In the genomic region with DNA sequence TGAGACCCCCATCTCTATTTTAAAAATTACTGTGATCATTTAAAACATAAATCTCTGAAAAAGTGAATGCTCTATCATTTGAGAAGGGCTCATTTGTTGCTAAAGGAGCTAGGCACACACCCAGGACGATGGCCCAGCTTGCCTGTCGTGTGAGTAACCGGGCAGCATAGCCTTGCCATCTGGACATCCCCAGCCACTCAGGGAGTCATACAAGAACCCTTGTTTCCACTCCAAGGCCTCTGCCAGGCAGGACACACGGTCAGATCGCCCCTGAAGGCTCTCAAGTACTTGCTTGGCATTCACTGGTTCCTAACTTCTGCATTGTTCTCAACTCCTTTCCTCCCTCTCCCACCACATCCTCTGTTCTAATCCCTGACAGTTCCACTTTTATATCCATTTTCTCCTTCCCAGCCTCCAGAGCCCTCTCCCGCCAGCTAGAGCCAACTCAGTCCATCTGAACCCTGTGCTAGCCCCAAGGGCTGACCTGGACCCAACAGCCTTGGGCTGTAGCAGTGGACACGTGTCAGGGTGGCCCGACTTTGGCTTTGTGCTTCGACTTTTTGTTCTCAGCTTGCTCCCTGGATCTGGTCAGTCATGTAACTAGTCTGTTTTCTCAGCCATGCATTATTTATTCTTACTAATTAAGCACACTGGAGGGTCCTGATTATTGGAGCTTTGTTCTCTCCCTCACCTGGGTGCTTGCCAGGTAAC, we compare ENCODE assay signal across 1 cellular context.
A peak's percentile ranks its signal among the peaks of the same experiment; 100 is the strongest.
TF ChIP-seq lines count a peak whose summit lies in the region.

No MANE protein-coding gene starts in this region.

TF ChIP-seq in HepG2, 621 proteins besides CTCF, POLR2A, EP300 and RAD21 (continued from another document):
- TF ChIP-seq, protein P1, sequence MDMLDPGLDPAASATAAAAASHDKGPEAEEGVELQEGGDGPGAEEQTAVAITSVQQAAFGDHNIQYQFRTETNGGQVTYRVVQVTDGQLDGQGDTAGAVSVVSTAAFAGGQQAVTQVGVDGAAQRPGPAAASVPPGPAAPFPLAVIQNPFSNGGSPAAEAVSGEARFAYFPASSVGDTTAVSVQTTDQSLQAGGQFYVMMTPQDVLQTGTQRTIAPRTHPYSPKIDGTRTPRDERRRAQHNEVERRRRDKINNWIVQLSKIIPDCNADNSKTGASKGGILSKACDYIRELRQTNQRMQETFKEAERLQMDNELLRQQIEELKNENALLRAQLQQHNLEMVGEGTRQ (IDR thresholded peaks at IDR 0.05; ENCODE audit: low read depth, low read length): no peak
- TF ChIP-seq, protein P1 (CRISPR knock-in tag; IDR thresholded peaks at IDR 0.05; ENCODE audit: borderline replicate concordance): 0 out of 2 replicates have a peak, but pooled peaks have one; percentile 22
- TF ChIP-seq, protein P2, sequence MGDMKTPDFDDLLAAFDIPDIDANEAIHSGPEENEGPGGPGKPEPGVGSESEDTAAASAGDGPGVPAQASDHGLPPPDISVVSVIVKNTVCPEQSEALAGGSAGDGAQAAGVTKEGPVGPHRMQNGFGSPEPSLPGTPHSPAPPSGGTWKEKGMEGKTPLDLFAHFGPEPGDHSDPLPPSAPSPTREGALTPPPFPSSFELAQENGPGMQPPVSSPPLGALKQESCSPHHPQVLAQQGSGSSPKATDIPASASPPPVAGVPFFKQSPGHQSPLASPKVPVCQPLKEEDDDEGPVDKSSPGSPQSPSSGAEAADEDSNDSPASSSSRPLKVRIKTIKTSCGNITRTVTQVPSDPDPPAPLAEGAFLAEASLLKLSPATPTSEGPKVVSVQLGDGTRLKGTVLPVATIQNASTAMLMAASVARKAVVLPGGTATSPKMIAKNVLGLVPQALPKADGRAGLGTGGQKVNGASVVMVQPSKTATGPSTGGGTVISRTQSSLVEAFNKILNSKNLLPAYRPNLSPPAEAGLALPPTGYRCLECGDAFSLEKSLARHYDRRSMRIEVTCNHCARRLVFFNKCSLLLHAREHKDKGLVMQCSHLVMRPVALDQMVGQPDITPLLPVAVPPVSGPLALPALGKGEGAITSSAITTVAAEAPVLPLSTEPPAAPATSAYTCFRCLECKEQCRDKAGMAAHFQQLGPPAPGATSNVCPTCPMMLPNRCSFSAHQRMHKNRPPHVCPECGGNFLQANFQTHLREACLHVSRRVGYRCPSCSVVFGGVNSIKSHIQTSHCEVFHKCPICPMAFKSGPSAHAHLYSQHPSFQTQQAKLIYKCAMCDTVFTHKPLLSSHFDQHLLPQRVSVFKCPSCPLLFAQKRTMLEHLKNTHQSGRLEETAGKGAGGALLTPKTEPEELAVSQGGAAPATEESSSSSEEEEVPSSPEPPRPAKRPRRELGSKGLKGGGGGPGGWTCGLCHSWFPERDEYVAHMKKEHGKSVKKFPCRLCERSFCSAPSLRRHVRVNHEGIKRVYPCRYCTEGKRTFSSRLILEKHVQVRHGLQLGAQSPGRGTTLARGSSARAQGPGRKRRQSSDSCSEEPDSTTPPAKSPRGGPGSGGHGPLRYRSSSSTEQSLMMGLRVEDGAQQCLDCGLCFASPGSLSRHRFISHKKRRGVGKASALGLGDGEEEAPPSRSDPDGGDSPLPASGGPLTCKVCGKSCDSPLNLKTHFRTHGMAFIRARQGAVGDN (CRISPR knock-in tag; IDR thresholded peaks at IDR 0.05): peak; percentile 41
- TF ChIP-seq, protein P3, sequence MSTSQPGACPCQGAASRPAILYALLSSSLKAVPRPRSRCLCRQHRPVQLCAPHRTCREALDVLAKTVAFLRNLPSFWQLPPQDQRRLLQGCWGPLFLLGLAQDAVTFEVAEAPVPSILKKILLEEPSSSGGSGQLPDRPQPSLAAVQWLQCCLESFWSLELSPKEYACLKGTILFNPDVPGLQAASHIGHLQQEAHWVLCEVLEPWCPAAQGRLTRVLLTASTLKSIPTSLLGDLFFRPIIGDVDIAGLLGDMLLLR (CRISPR knock-in tag; IDR thresholded peaks at IDR 0.05): no peak
- 0 out of 2 replicates have a peak, but pooled peaks have one; percentile 12 for TF ChIP-seq ZFX (CRISPR knock-in tag; IDR thresholded peaks at IDR 0.05; ENCODE audit: low read depth)
- TF ChIP-seq HDAC1 (CRISPR knock-in tag; IDR thresholded peaks at IDR 0.05): 0 out of 2 replicates have a peak, but pooled peaks have one; percentile 19
- no peak for TF ChIP-seq TGIF2 (CRISPR knock-in tag; IDR thresholded peaks at IDR 0.05)
- TF ChIP-seq ZNF572 (CRISPR knock-in tag; IDR thresholded peaks at IDR 0.05): no peak
